ENCODE assay signal across 11 cellular contexts in the genomic region with DNA sequence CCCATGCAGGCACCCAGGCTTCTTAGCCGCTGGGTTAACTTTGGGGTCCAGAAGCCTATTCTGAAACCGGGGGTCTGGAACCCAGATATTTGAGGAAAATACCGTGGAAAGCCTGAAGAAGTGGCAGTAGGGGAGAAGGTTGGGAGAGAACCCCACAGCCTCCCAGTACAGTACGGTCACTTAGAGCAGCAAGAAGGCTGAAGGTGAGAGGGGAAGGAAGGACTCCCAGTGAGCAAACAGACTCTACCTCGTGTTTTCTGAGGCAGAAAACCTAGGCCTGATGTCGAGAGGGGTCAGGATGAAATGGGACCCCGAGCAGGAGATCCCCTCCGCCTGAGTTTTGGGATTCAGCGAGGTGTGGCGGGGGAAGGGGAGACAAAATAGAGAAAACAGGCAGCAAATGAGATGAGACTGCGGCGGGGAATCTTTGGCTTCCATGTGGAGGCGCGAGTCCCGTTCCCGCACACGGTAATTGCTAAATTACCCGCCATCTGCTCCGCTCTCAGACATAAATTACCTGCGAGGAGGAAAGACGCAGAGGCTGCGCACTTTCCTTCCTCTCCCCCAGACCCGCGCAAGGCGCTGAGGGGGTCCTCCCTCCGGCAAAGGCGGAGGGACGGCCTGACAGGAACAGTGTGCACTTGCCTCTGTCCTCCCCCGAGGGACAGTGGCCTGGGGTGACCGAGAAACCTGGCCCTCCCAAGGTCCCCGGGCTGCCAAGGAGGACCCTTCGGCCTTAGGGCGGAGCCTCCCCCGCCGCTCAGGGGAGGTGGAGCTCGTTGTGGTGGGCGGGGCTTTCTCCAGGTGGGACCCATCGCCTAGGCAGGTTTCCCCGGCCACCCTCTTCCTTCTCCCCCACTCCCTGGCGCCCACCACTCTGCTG. TPM values are rescaled to one million over a fixed set of nuclear protein-coding genes. Genes with fewer than 3 reads are reported as not detected.
DNase-seq lines count a peak whose midpoint lies in the region; ATAC-seq and TF ChIP-seq lines count a peak whose summit lies in the region.
"Had no signal": no experiment of that assay in that cellular context is flagged by ENCODE, and none has a peak within 500 bp of the region (broad histone marks: within the 10 kb centered on the region; RNA-seq: fewer than 3 reads in every experiment).

No MANE protein-coding gene starts in this region.

- H3K4me1 ChIP-seq in Panc1 (ENCODE audit: control insufficient read depth, insufficient read depth, low read length): peaks cover 2% of the 10 kb centered on the region; the same call in 1 of the 2 replicates

- no peak overlapping the region for H3K27ac Mint-ChIP-seq in natural killer cell treated with Interleukin-12 subunit alpha and Interleukin-12 subunit beta and Interleukin-15 and Interleukin-18, amount 100 ng/mL, for 72 hours

- BruUV-seq in Panc1 (replicated peaks; lab: Mats Ljungman, UMichigan): no TSS peak

- intact Hi-C loops in Panc1 (cut with micrococcal nuclease; ENCODE audit: unreplicated experiment): no loop called here

- no peak overlapping the region for H3K4me3 ChIP-seq in Panc1 (ENCODE audit: low read depth in 2 of 2, low read length in 2 of 2)
- H3K4me3 ChIP-seq: HAP-1 had no signal

- CTCF ChIA-PET in Panc1 (lab: Charles Lee): interaction anchor here (0.8 kb wide), 1 partner anchor 19 kb away, joined by 4 read pairs; no protein-coding TSS in a partner anchor

- no peak for TF ChIP-seq CTCF in Panc1 (IDR thresholded peaks at IDR 0.05)

- ATAC-seq in Panc1 (peak; percentile 48; the same call in 1 of the 2 replicates), GM19395 (IDR thresholded peaks at IDR 0.05; ENCODE audit: unreplicated experiment) (no peak), HG02840 (IDR thresholded peaks at IDR 0.05; ENCODE audit: low FRiP score, unreplicated experiment) (no peak)
- ATAC-seq in natural killer cell treated with Interleukin-12 subunit alpha and Interleukin-12 subunit beta and Interleukin-15 and Interleukin-18, amount 100 ng/mL, for 72 hours: peak in 1 of 2 donors; percentile 41

- no peak overlapping the region for H3K27ac ChIP-seq in Panc1 (ENCODE audit: low read length)
- H3K27ac ChIP-seq in caudate nucleus (ENCODE audit: low read depth, low read length): peak overlapping the region; percentile 53
- H3K27ac ChIP-seq: brain microvascular endothelial cell had no signal

- POLR2A ChIA-PET in Panc1 (lab: Charles Lee): no interaction called here

- in situ Hi-C loops in Panc1 (cut with HindIII; ENCODE audit: low pct_unique_long_range_greater_than_20kb, low sequenced_read_pairs) (no loop called here), ACHN (cut with HindIII; ENCODE audit: low pct_ligation_motif_present, low pct_unique_long_range_greater_than_20kb, low sequenced_read_pairs) (no loop called here)

- DNase-seq in D341Med (ENCODE audit: low spot score) (peak; percentile 50), Panc1 (ENCODE audit: low read depth, low spot score) (no peak), caudate nucleus (lab: John Stamatoyannopoulos, UW) (peak in 13 of 61 donors; percentile 12 to 48 (median 27)), ACHN (no peak), NCI-H2196 treated with DMSO at 0.1 percent for 48 hours (lab: John Stamatoyannopoulos, UW; ENCODE audit: unreplicated experiment) (no peak)
- no peak for DNase-seq in natural killer cell treated with Interleukin-12 subunit alpha and Interleukin-12 subunit beta and Interleukin-15 and Interleukin-18, amount 100 ng/mL, for 72 hours (ENCODE audit: low spot score)
- DNase-seq: brain microvascular endothelial cell had no signal

- no peaks in the 10 kb centered on the region for H3K27me3 ChIP-seq in Panc1 (ENCODE audit: control insufficient read depth, insufficient read depth, low read length)

- peaks cover 45 to 54% of the 10 kb centered on the region in 2 donors for H3K27me3 Mint-ChIP-seq in natural killer cell treated with Interleukin-12 subunit alpha and Interleukin-12 subunit beta and Interleukin-15 and Interleukin-18, amount 100 ng/mL, for 72 hours

- H3K36me3 Mint-ChIP-seq in natural killer cell treated with Interleukin-12 subunit alpha and Interleukin-12 subunit beta and Interleukin-15 and Interleukin-18, amount 100 ng/mL, for 72 hours: no peaks in the 10 kb centered on the region

- H3K4me3 Mint-ChIP-seq in natural killer cell treated with Interleukin-12 subunit alpha and Interleukin-12 subunit beta and Interleukin-15 and Interleukin-18, amount 100 ng/mL, for 72 hours: peak overlapping the region; percentile 47

- no peaks in the 10 kb centered on the region for H3K9me3 ChIP-seq in Panc1 (ENCODE audit: control insufficient read depth, insufficient read depth, low read depth, low read length)
- H3K9me3 ChIP-seq: HAP-1 had no signal

- peaks cover 9 to 10% of the 10 kb centered on the region in 2 donors for H3K4me1 Mint-ChIP-seq in natural killer cell treated with Interleukin-12 subunit alpha and Interleukin-12 subunit beta and Interleukin-15 and Interleukin-18, amount 100 ng/mL, for 72 hours (ENCODE audit: low read depth in 2 of 2)

- no peaks in the 10 kb centered on the region for H3K9me3 Mint-ChIP-seq in natural killer cell treated with Interleukin-12 subunit alpha and Interleukin-12 subunit beta and Interleukin-15 and Interleukin-18, amount 100 ng/mL, for 72 hours

- H3K36me3 ChIP-seq in Panc1 (ENCODE audit: control insufficient read depth, insufficient read depth, low read length): no peaks in the 10 kb centered on the region
- H3K36me3 ChIP-seq: brain microvascular endothelial cell, HAP-1 had no signal

RNA-seq across cellular contexts. Expression of a gene that starts 10.9 kb away (rescaled TPM):
- 48.0 TPM for total RNA-seq in Panc1 (2021; ENCODE audit: unreplicated experiment)
- polyA plus RNA-seq in Panc1 (2012; ENCODE audit: insufficient read length): 49.2 TPM
- 10 to 100 TPM; 39.0 to 79.8 TPM for total RNA-seq in natural killer cell treated with Interleukin-12 subunit alpha and Interleukin-12 subunit beta and Interleukin-15 and Interleukin-18, amount 100 ng/mL, for 72 hours

RNA-seq across cellular contexts. Expression of a gene that starts 13.6 kb away (rescaled TPM):
- not detected for total RNA-seq in Panc1 (2021; ENCODE audit: unreplicated experiment)
- polyA plus RNA-seq in Panc1 (2012; ENCODE audit: insufficient read length): not detected
- total RNA-seq in natural killer cell treated with Interleukin-12 subunit alpha and Interleukin-12 subunit beta and Interleukin-15 and Interleukin-18, amount 100 ng/mL, for 72 hours: not detected
- total RNA-seq: Daoy had no signal
